ENCODE assay signal across 1 cellular context in genomic region chr12:11653215-11653753, GRCh38.
TF ChIP-seq lines count a peak whose summit lies in the region.

No MANE protein-coding gene starts in this region.

TF ChIP-seq in GM12878, 131 proteins besides CTCF, POLR2A, EP300 and RAD21 (continued from another document and continues in another):
- peak; percentile 74 for TF ChIP-seq SKIL (IDR thresholded peaks at IDR 0.05; ENCODE audit: low read depth, poor library complexity, severe bottlenecking)
- no peak for TF ChIP-seq ZBED1 (IDR thresholded peaks at IDR 0.05; ENCODE audit: borderline replicate concordance)
- no peak; the same call in 1 of the 2 replicates for TF ChIP-seq TBL1XR1 (IDR thresholded peaks at IDR 0.05; ENCODE audit: low read depth, low read length)
- TF ChIP-seq JUNB (IDR thresholded peaks at IDR 0.05) = peak; percentile 48; the same call in 1 of the 2 replicates
- 0 out of 4 replicates have a peak, but pooled peaks of 1 of the 2 experiments have one; percentile 17 for TF ChIP-seq BHLHE40 (IDR thresholded peaks at IDR 0.05; ENCODE audit: borderline replicate concordance in 1 of 2, low read depth in 2 of 2, low read length in 1 of 2)
- TF ChIP-seq MTA3 (IDR thresholded peaks at IDR 0.05; ENCODE audit: borderline replicate concordance, low read length) = no peak
- no peak for TF ChIP-seq TCF12 (IDR thresholded peaks at IDR 0.05; ENCODE audit: low read depth, low read length)
- no peak; the same call in 1 of the 2 replicates for TF ChIP-seq WRNIP1 (IDR thresholded peaks at IDR 0.05; ENCODE audit: borderline replicate concordance, low read depth, low read length)
- TF ChIP-seq HDAC6 (IDR thresholded peaks at IDR 0.05; ENCODE audit: unreplicated experiment) = peak; percentile 19
- no peak for TF ChIP-seq ZBTB11 (CRISPR knock-in tag; IDR thresholded peaks at IDR 0.05)
- peak; percentile 95 for TF ChIP-seq ZNF687 (IDR thresholded peaks at IDR 0.05)
- TF ChIP-seq ZNF24 (IDR thresholded peaks at IDR 0.05) = no peak
- no peak for TF ChIP-seq RAD51 (IDR thresholded peaks at IDR 0.05)
- TF ChIP-seq CBX3 (IDR thresholded peaks at IDR 0.05; ENCODE audit: borderline replicate concordance, low read depth) = no peak
- 0 out of 2 replicates have a peak, but pooled peaks have one; percentile 32 for TF ChIP-seq JUND (IDR thresholded peaks at IDR 0.05; ENCODE audit: low read depth, low read length)
- TF ChIP-seq DPF2 (IDR thresholded peaks at IDR 0.05) = 0 out of 2 replicates have a peak, but pooled peaks have one; percentile 34
- TF ChIP-seq CREM (IDR thresholded peaks at IDR 0.05; ENCODE audit: low read depth) = peak; percentile 85
- TF ChIP-seq SREBF1 (IDR thresholded peaks at IDR 0.05; ENCODE audit: low read length) = no peak
- peak; percentile 46 for TF ChIP-seq NBN (IDR thresholded peaks at IDR 0.05)
- TF ChIP-seq ZNF592 (IDR thresholded peaks at IDR 0.05) = peak; percentile 17
- TF ChIP-seq CEBPZ (IDR thresholded peaks at IDR 0.05; ENCODE audit: low read depth, low read length) = no peak
- TF ChIP-seq PBX3 (IDR thresholded peaks at IDR 0.05; ENCODE audit: insufficient replicate concordance, low read depth, low read length) = no peak
- no peak for TF ChIP-seq BCL11A (IDR thresholded peaks at IDR 0.05; ENCODE audit: low read depth, low read length)
- TF ChIP-seq NKRF (conservative IDR thresholded peaks at IDR 0.05) = no peak
- peak; percentile 85 for TF ChIP-seq CREB1 (IDR thresholded peaks at IDR 0.05; ENCODE audit: low read depth)
- 0 out of 2 replicates have a peak, but pooled peaks have one; percentile 19 for TF ChIP-seq NR2F1 (conservative IDR thresholded peaks at IDR 0.05)
- 0 out of 2 replicates have a peak, but pooled peaks have one; percentile 52 for TF ChIP-seq CBFB (IDR thresholded peaks at IDR 0.05; ENCODE audit: low read depth)
- TF ChIP-seq KAT2A (conservative IDR thresholded peaks at IDR 0.05; ENCODE audit: control insufficient read depth, low read depth, low read length) = no peak
- peak; percentile 20 for TF ChIP-seq BCL3 (IDR thresholded peaks at IDR 0.05; ENCODE audit: borderline replicate concordance, insufficient read depth, low read depth, low read length, poor library complexity, severe bottlenecking)
- no peak for TF ChIP-seq HSF1 (IDR thresholded peaks at IDR 0.05; ENCODE audit: low read depth, low read length)
- no peak for TF ChIP-seq YY1 (IDR thresholded peaks at IDR 0.05; ENCODE audit: low read depth, low read length)
